In genomic region chr10:132617781-132618052, GRCh38 we compare ENCODE assay signal across 25 cellular contexts.
"Had no signal": no experiment of that assay in that cellular context is flagged by ENCODE, and none has a peak within 500 bp of the region (broad histone marks: within the 10 kb centered on the region; RNA-seq: fewer than 3 reads in every experiment).

No MANE protein-coding gene starts in this region.

- ATAC-seq: activated CD4-positive, alpha-beta T cell treated with anti-CD3 and anti-CD28 coated beads for 36 hours; activated CD8-positive, alpha-beta T cell treated with anti-CD3 and anti-CD28 coated beads, Interleukin-2, amount 10 ng/mL, durations not matched to agents 7 days and 5 days; activated naive CD4-positive, alpha-beta T cell treated with anti-CD3 and anti-CD28 coated beads, Interleukin-2, amount 50 U/mL, for 72 hours; esophagus mucosa; foreskin keratinocyte; lower lobe of right lung; naive thymus-derived CD8-positive, alpha-beta T cell had no signal

- H3K27me3 ChIP-seq: adrenal gland, ascending aorta, cardiac muscle cell, foreskin keratinocyte, heart right ventricle, spleen had no signal

- H3K27ac ChIP-seq: adrenal gland, ascending aorta, foreskin keratinocyte, heart right ventricle, lower lobe of right lung, thoracic aorta had no signal

- DNase-seq: activated CD4-positive, alpha-beta T cell treated with anti-CD3 and anti-CD28 coated beads for 36 hours; activated CD4-positive, CD25-positive, alpha-beta regulatory T cell; activated CD8-positive, alpha-beta memory T cell treated with anti-CD3 and anti-CD28 coated beads, Interleukin-2, amount 10 ng/mL, durations not matched to agents 7 days and 5 days; activated CD8-positive, alpha-beta T cell treated with anti-CD3 and anti-CD28 coated beads, Interleukin-2, amount 10 ng/mL, durations not matched to agents 7 days and 5 days; activated gamma-delta T cell; adrenal gland; cortex of kidney; foreskin keratinocyte; heart right ventricle; kidney glomerular epithelial cell; lower lobe of right lung; mesenchymal stem cell; naive thymus-derived CD8-positive, alpha-beta T cell; occipital lobe; stimulated activated naive CD4-positive, alpha-beta T cell; T-helper 1 cell; trophoblast cell had no signal

- H3K4me3 ChIP-seq: adrenal gland, ascending aorta, cardiac muscle cell, heart right ventricle, lower lobe of right lung, spleen, thoracic aorta had no signal

- H3K36me3 ChIP-seq: adrenal gland, cardiac muscle cell, thoracic aorta had no signal

- H3K4me1 ChIP-seq: adrenal gland, foreskin keratinocyte, lower lobe of right lung had no signal

- H3K27me3 Mint-ChIP-seq: brain had no signal

- H3K27ac Mint-ChIP-seq: activated CD4-positive, alpha-beta T cell treated with anti-CD3 and anti-CD28 coated beads for 36 hours; activated CD8-positive, alpha-beta memory T cell treated with anti-CD3 and anti-CD28 coated beads, Interleukin-2, amount 10 ng/mL, durations not matched to agents 7 days and 5 days; activated CD8-positive, alpha-beta T cell treated with anti-CD3 and anti-CD28 coated beads, Interleukin-2, amount 10 ng/mL, durations not matched to agents 7 days and 5 days; activated naive CD4-positive, alpha-beta T cell treated with anti-CD3 and anti-CD28 coated beads, Interleukin-2, amount 50 U/mL, for 72 hours; brain had no signal

- H3K4me3 Mint-ChIP-seq: activated CD4-positive, alpha-beta T cell treated with anti-CD3 and anti-CD28 coated beads for 36 hours; activated CD8-positive, alpha-beta memory T cell treated with anti-CD3 and anti-CD28 coated beads, Interleukin-2, amount 10 ng/mL, durations not matched to agents 7 days and 5 days; activated CD8-positive, alpha-beta T cell treated with anti-CD3 and anti-CD28 coated beads, Interleukin-2, amount 10 ng/mL, durations not matched to agents 7 days and 5 days; brain; naive thymus-derived CD8-positive, alpha-beta T cell; neural crest cell had no signal
